ENCODE assay signal across 36 cellular contexts in the genomic region with DNA sequence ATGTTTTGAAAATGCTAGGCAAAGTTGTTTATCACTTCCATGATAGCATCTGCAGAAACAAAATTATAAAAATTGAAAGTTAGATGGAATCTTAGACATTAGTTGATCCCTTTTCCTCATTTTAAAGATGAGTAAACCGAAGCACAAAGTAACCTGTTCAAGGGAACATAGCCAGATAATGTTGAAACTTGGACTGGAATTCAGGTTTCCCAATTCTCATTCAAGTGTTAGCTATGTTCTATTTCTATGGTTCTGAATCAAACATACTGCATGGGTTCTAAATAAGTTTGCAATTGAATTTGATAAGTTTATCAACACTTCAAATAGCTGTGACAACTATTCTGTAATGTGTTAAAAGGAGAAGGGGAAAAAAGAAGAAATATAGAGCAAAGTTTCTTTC.
DNase-seq lines count a peak whose midpoint lies in the region; ATAC-seq, FAIRE-seq and TF ChIP-seq lines count a peak whose summit lies in the region.
"Had no signal": no experiment of that assay in that cellular context is flagged by ENCODE, and none has a peak within 500 bp of the region (broad histone marks: within the 10 kb centered on the region; RNA-seq: fewer than 3 reads in every experiment).

No MANE protein-coding gene starts in this region.

- peaks cover 11% of the 10 kb centered on the region for H3K4me1 Mint-ChIP-seq in MCF 10A (ENCODE audit: insufficient read depth, unreplicated experiment)
- H3K4me1 Mint-ChIP-seq: B cell; CD14-positive monocyte; CD4-positive, alpha-beta memory T cell; CD4-positive, CD25-positive, alpha-beta regulatory T cell; CD8-positive, alpha-beta memory T cell had no signal

- no peak overlapping the region for H3K27ac ChIP-seq in breast epithelium
- peak overlapping the region in 1 of 2 donors; percentile 4 for H3K27ac ChIP-seq in liver (ENCODE audit: low read depth in 1 of 2, low read length in 2 of 2)
- no peak overlapping the region for H3K27ac ChIP-seq in HepG2 (ENCODE audit: extremely low read length, insufficient read depth, low read length)
- no peak overlapping the region for H3K27ac ChIP-seq in right lobe of liver
- H3K27ac ChIP-seq: 22Rv1; A549; BLaER1; BLaER1 treated with 17β-estradiol and CSF1 and Interleukin-3, amounts not matched to agents 10 nM and 100 nM; C4-2B had no signal

- intact Hi-C loops in MCF 10A (cut with micrococcal nuclease) (no loop called here), breast epithelium (cut with DNase I; ENCODE audit: low total_unique reads) (no loop called here), HepG2 (cut with micrococcal nuclease; ENCODE audit: unreplicated experiment) (no loop called here), right lobe of liver (cut with DNase I) (no loop called here)

- TF ChIP-seq CTCF in MCF 10A (IDR thresholded peaks at IDR 0.05; ENCODE audit: unreplicated experiment) (no peak), breast epithelium (IDR thresholded peaks at IDR 0.05) (no peak), liver (IDR thresholded peaks at IDR 0.05; ENCODE audit: low read depth, low read length, missing input control) (no peak), HepG2 (CRISPR knock-in tag; IDR thresholded peaks at IDR 0.05) (no peak), right lobe of liver (IDR thresholded peaks at IDR 0.05) (no peak)

- no peak for TF ChIP-seq EP300 in HepG2 (IDR thresholded peaks at IDR 0.05; ENCODE audit: low read depth in 2 of 2, low read length in 2 of 2)
- TF ChIP-seq EP300 in HepG2 (CRISPR knock-in tag; IDR thresholded peaks at IDR 0.05; ENCODE audit: borderline replicate concordance) = no peak

- H3K9ac ChIP-seq in liver (ENCODE audit: low read depth in 1 of 2, low read length in 2 of 2) (no peak overlapping the region), HepG2 (ENCODE audit: insufficient read depth, low read depth, low read length) (no peak overlapping the region)
- H3K9ac ChIP-seq: BLaER1; BLaER1 treated with 17β-estradiol and CSF1 and Interleukin-3, amounts not matched to agents 10 nM and 100 nM had no signal

- FAIRE-seq in HepG2 (lab: Jason Lieb, UNC) (no peak), H54 (lab: Jason Lieb, UNC) (no peak)
- FAIRE-seq: A204.1, A549, D721Med had no signal

- no peaks in the 10 kb centered on the region for H3K36me3 Mint-ChIP-seq in MCF 10A (ENCODE audit: insufficient read depth, unreplicated experiment)
- H3K36me3 Mint-ChIP-seq: CD14-positive monocyte; CD4-positive, alpha-beta memory T cell; CD4-positive, CD25-positive, alpha-beta regulatory T cell; CD8-positive, alpha-beta memory T cell; CD8-positive, alpha-beta T cell had no signal

- no peaks in the 10 kb centered on the region for H3K4me1 ChIP-seq in breast epithelium
- H3K4me1 ChIP-seq in liver (ENCODE audit: control insufficient read depth in 4 of 4, insufficient read depth in 4 of 4, low read length in 3 of 4) = peaks cover 3 to 32% (median 18%) of the 10 kb centered on the region in 4 donors
- peaks cover 90% of the 10 kb centered on the region for H3K4me1 ChIP-seq in HepG2 (ENCODE audit: insufficient read depth, low read length)
- peaks cover 0 to 26% (median 8%) of the 10 kb centered on the region in 4 donors for H3K4me1 ChIP-seq in right lobe of liver
- H3K4me1 ChIP-seq: A549; BE2C; BLaER1; BLaER1 treated with 17β-estradiol and CSF1 and Interleukin-3, amounts not matched to agents 10 nM and 100 nM had no signal

- ATAC-seq in HepG2 (no peak), left lobe of liver (peak; percentile 61), right lobe of liver (peak; percentile 56 to 74 (median 68))
- ATAC-seq: A549; CD8-positive, alpha-beta T cell had no signal

- TF ChIP-seq POLR2A in breast epithelium (IDR thresholded peaks at IDR 0.05) = no peak
- TF ChIP-seq POLR2A in HepG2 (IDR thresholded peaks at IDR 0.05; ENCODE audit: insufficient read depth in 1 of 2, low read depth in 2 of 2, low read length in 2 of 2) = no peak
- TF ChIP-seq POLR2A in right lobe of liver (IDR thresholded peaks at IDR 0.05) = no peak
- no peak for TF ChIP-seq POLR2A in H54 (IDR thresholded peaks at IDR 0.05; ENCODE audit: low read depth, low read length)

- in situ Hi-C loops in HepG2 (cut with HindIII; ENCODE audit: extremely low pct_ligation_motif_present, low pct_unique_long_range_greater_than_20kb) = loop anchor here (10.0 kb wide), 1 partner anchor 127 kb away; a partner anchor contains a TSS

- no peaks in the 10 kb centered on the region for H3K79me2 ChIP-seq in HepG2 (ENCODE audit: insufficient read depth, low read length)

- no peaks in the 10 kb centered on the region for H3K9me3 Mint-ChIP-seq in MCF 10A (ENCODE audit: unreplicated experiment)
- H3K9me3 Mint-ChIP-seq: CD4-positive, alpha-beta T cell; CD8-positive, alpha-beta T cell had no signal

- peak in 1 of 2 donors; percentile 13 for TF ChIP-seq RAD21 in liver (IDR thresholded peaks at IDR 0.05)
- TF ChIP-seq RAD21 in HepG2 (CRISPR knock-in tag; IDR thresholded peaks at IDR 0.05) = no peak

- no peak overlapping the region for H3K4me2 ChIP-seq in HepG2 (ENCODE audit: low read depth, low read length)
- H3K4me2 ChIP-seq: A549; BLaER1; BLaER1 treated with 17β-estradiol and CSF1 and Interleukin-3, amounts not matched to agents 10 nM and 100 nM had no signal

- no peak overlapping the region for H3K27ac Mint-ChIP-seq in MCF 10A (ENCODE audit: low read depth, unreplicated experiment)
- H3K27ac Mint-ChIP-seq: B cell; CD14-positive monocyte; CD4-positive, alpha-beta memory T cell; CD4-positive, alpha-beta T cell; CD4-positive, CD25-positive, alpha-beta regulatory T cell; CD8-positive, alpha-beta memory T cell; CD8-positive, alpha-beta T cell had no signal

- POLR2A ChIA-PET in MCF 10A (lab: Yijun Ruan, JAX) = interaction anchor here (0.7 kb wide), 2 partner anchors 12 to 61 kb away, joined by 3 read pairs; no protein-coding TSS in a partner anchor
- POLR2A ChIA-PET in HepG2 (lab: Yijun Ruan, JAX) = no interaction called here

- no peaks in the 10 kb centered on the region for H4K20me1 ChIP-seq in HepG2 (ENCODE audit: insufficient read depth, low read length)
- H4K20me1 ChIP-seq: BLaER1; BLaER1 treated with 17β-estradiol and CSF1 and Interleukin-3, amounts not matched to agents 10 nM and 100 nM had no signal

- no peaks in the 10 kb centered on the region for H3K27me3 ChIP-seq in breast epithelium
- H3K27me3 ChIP-seq in liver (ENCODE audit: control insufficient read depth in 4 of 4, insufficient read depth in 4 of 4, low read length in 3 of 4) = no peaks in the 10 kb centered on the region
- H3K27me3 ChIP-seq in HepG2 (ENCODE audit: control insufficient read depth in 1 of 2, insufficient read depth in 2 of 2, low read length in 2 of 2) = no peaks in the 10 kb centered on the region
- H3K27me3 ChIP-seq in right lobe of liver = no peaks in the 10 kb centered on the region
- H3K27me3 ChIP-seq: BE2C; BLaER1; BLaER1 treated with 17β-estradiol and CSF1 and Interleukin-3, amounts not matched to agents 10 nM and 100 nM had no signal

- 36% methylated on average over 1 of the region's 1 CpG for WGBS in liver
- 89% methylated on average over 1 of the region's 1 CpG for WGBS in HepG2 (ENCODE audit: low lambda C conversion rate)
- 29% methylated on average over 1 of the region's 1 CpG for WGBS in right lobe of liver (ENCODE audit: insufficient coverage, low coverage, low lambda C conversion rate, missing lambda C conversion rate)

- H3K36me3 ChIP-seq in breast epithelium = no peaks in the 10 kb centered on the region
- no peaks in the 10 kb centered on the region for H3K36me3 ChIP-seq in liver (ENCODE audit: control insufficient read depth in 4 of 4, insufficient read depth in 3 of 4, low read depth in 1 of 4, low read length in 3 of 4)
- no peaks in the 10 kb centered on the region for H3K36me3 ChIP-seq in HepG2 (replicated peaks in 1 of 2; ENCODE audit: control insufficient read depth in 1 of 2, insufficient read depth in 2 of 2, low read length in 2 of 2)
- no peaks in the 10 kb centered on the region for H3K36me3 ChIP-seq in right lobe of liver
- H3K36me3 ChIP-seq: BE2C; BLaER1; BLaER1 treated with 17β-estradiol and CSF1 and Interleukin-3, amounts not matched to agents 10 nM and 100 nM had no signal

- BruUV-seq in MCF 10A (replicated peaks; lab: Mats Ljungman, UMichigan) (no TSS peak), HepG2 (replicated peaks; lab: Mats Ljungman, UMichigan) (no TSS peak)

- CTCF ChIA-PET in MCF 10A (lab: Yijun Ruan, JAX) (no interaction called here), HepG2 (lab: Yijun Ruan, JAX; ENCODE audit: low intra/inter-chr PET ratio, low total read pairs) (no interaction called here)

- DNase-seq in MCF 10A (ENCODE audit: unreplicated experiment) (peak; percentile 45), breast epithelium (ENCODE audit: low spot score in 2 of 2) (no peak), HepG2 (ENCODE audit: low spot score) (no peak), left lobe of liver (ENCODE audit: low spot score) (no peak), right lobe of liver (no peak), OCI-M1 (lab: John Stamatoyannopoulos, UW) (no peak), H54 (ENCODE audit: insufficient read length, low spot score) (no peak)
- DNase-seq: 8988T; ACHN; AML-193; BE2C; C1 segment of cervical spinal cord; Caco-2; Calu3; CD4-positive, alpha-beta memory T cell; CD4-positive, alpha-beta T cell; CD4-positive, CD25-positive, alpha-beta regulatory T cell; CD8-positive, alpha-beta memory T cell; CD8-positive, alpha-beta T cell; COR-L47; DMS 273 treated with DMSO at 0.1 percent for 48 hours; DMS153; DMS79; DMS79 treated with DMSO at 0.1 percent for 48 hours; DND-41; EL had no signal

- H3K4me3 ChIP-seq in breast epithelium (no peak overlapping the region), liver (ENCODE audit: low read depth in 1 of 3, low read length in 3 of 3) (no peak overlapping the region), HepG2 (replicated peaks in 1 of 3; ENCODE audit: insufficient read depth in 1 of 3, low read depth in 2 of 3, low read length in 3 of 3) (no peak overlapping the region), right lobe of liver (no peak overlapping the region)
- H3K4me3 ChIP-seq: A549; BLaER1; BLaER1 treated with 17β-estradiol and CSF1 and Interleukin-3, amounts not matched to agents 10 nM and 100 nM had no signal

- H3K9me3 ChIP-seq in breast epithelium (no peaks in the 10 kb centered on the region), liver (ENCODE audit: control insufficient read depth in 4 of 4, low read length in 3 of 4) (no peaks in the 10 kb centered on the region), HepG2 (ENCODE audit: low read length) (no peaks in the 10 kb centered on the region), right lobe of liver (no peaks in the 10 kb centered on the region)
- H3K9me3 ChIP-seq: A549; BE2C; BLaER1; BLaER1 treated with 17β-estradiol and CSF1 and Interleukin-3, amounts not matched to agents 10 nM and 100 nM; Caco-2 had no signal

- no peak overlapping the region for H2AFZ ChIP-seq in HepG2 (ENCODE audit: low read length)

- H3K4me3 Mint-ChIP-seq in MCF 10A (ENCODE audit: unreplicated experiment) = no peak overlapping the region
- H3K4me3 Mint-ChIP-seq: B cell; CD14-positive monocyte; CD4-positive, alpha-beta memory T cell; CD4-positive, alpha-beta T cell; CD4-positive, CD25-positive, alpha-beta regulatory T cell; CD8-positive, alpha-beta memory T cell; CD8-positive, alpha-beta T cell had no signal

- no peaks in the 10 kb centered on the region for H3K27me3 Mint-ChIP-seq in MCF 10A (ENCODE audit: insufficient read depth, unreplicated experiment)
- H3K27me3 Mint-ChIP-seq: B cell; CD4-positive, alpha-beta memory T cell; CD4-positive, alpha-beta T cell; CD4-positive, CD25-positive, alpha-beta regulatory T cell; CD8-positive, alpha-beta memory T cell had no signal

TF ChIP-seq in HepG2, 621 proteins besides CTCF, POLR2A, EP300 and RAD21 (continues in another document):
- TF ChIP-seq CENPX (CRISPR knock-in tag; IDR thresholded peaks at IDR 0.05) = no peak
